Comparison of ENCODE assay signal across 30 cellular contexts in genomic region chr5:106508894-106509293, GRCh38.
"Had no signal": no experiment of that assay in that cellular context is flagged by ENCODE, and none has a peak within 500 bp of the region (broad histone marks: within the 10 kb centered on the region; RNA-seq: fewer than 3 reads in every experiment).

No MANE protein-coding gene starts in this region.

- H3K4me1 ChIP-seq: esophagus muscularis mucosa, gastrocnemius medialis had no signal

- H3K27me3 ChIP-seq: brain microvascular endothelial cell, esophagus muscularis mucosa, foreskin keratinocyte, gastrocnemius medialis had no signal

- H3K9me3 ChIP-seq: esophagus muscularis mucosa, gastrocnemius medialis had no signal

- H3K4me3 ChIP-seq: esophagus muscularis mucosa, gastrocnemius medialis had no signal

- ATAC-seq: activated CD4-positive, CD25-positive, alpha-beta regulatory T cell treated with anti-CD3 and anti-CD28 coated beads, Interleukin-2, amount 50 U/mL, for 24 hours; activated CD8-positive, alpha-beta T cell treated with anti-CD3 and anti-CD28 coated beads for 36 hours; activated T-cell treated with anti-CD3 and anti-CD28 coated beads, Interleukin-2, amount 50 U/mL, for 4 hours; activated T-helper 17 cell treated with anti-CD3 and anti-CD28 coated beads, Interleukin-2, amount 50 U/mL, for 72 hours; effector memory CD8-positive, alpha-beta T cell; foreskin keratinocyte; gastrocnemius medialis; T-helper 17 cell had no signal

- DNase-seq: activated B cell treated with CpG ODN at 0.5 μM for 24 hours; activated CD4-positive, alpha-beta T cell treated with anti-CD3 and anti-CD28 coated beads for 48 hours; activated CD4-positive, alpha-beta T cell treated with anti-CD3 and anti-CD28 coated beads, Interleukin-2, amount 50 U/mL, for 1 hour; activated CD4-positive, alpha-beta T cell treated with anti-CD3 and anti-CD28 coated beads, Interleukin-2, amount 50 U/mL, for 48 hours; activated CD8-positive, alpha-beta memory T cell treated with anti-CD3 and anti-CD28 coated beads for 24 hours; activated CD8-positive, alpha-beta T cell treated with anti-CD3 and anti-CD28 coated beads for 36 hours; activated effector memory CD4-positive, alpha-beta T cell treated with Interleukin-2 at 50 U/mL for 16 hours; activated gamma-delta T cell treated with Interleukin-2 at 50 U/mL for 16 hours; activated naive CD4-positive, alpha-beta T cell treated with anti-CD3 and anti-CD28 coated beads, Interleukin-2, amount 50 U/mL, for 16 hours; activated naive CD4-positive, alpha-beta T cell treated with Interleukin-2 at 50 U/mL for 16 hours; activated T-cell treated with anti-CD3 and anti-CD28 coated beads, Interleukin-2, amount 50 U/mL, for 4 hours; amniotic stem cell; anterior cingulate cortex; brain microvascular endothelial cell; caudate nucleus; cortex of kidney; dermis blood vessel endothelial cell; effector CD4-positive, alpha-beta T cell; effector memory CD8-positive, alpha-beta T cell; erythroblast; foreskin keratinocyte; gastrocnemius medialis; glutamatergic neuron; T-helper 1 cell; T-helper 17 cell; T1000; WERI-Rb-1 had no signal

- H3K36me3 ChIP-seq: brain microvascular endothelial cell, esophagus muscularis mucosa, gastrocnemius medialis, WERI-Rb-1 had no signal

- H3K27ac ChIP-seq: brain microvascular endothelial cell, esophagus muscularis mucosa, foreskin keratinocyte, gastrocnemius medialis, WERI-Rb-1 had no signal
